1 cellular context compared by ENCODE assay signal in genomic region chr19:14369399-14370168, GRCh38.
TF ChIP-seq lines count a peak whose summit lies in the region.

No MANE protein-coding gene starts in this region.

TF ChIP-seq in K562, 482 proteins besides CTCF, POLR2A, EP300 and RAD21 (continued from another document and continues in another):
- TF ChIP-seq SNIP1 (IDR thresholded peaks at IDR 0.05; ENCODE audit: low read depth) (no peak), SRSF1 (IDR thresholded peaks at IDR 0.05; ENCODE audit: low read depth, low read length) (no peak), CREB3L1 (IDR thresholded peaks at IDR 0.05; ENCODE audit: borderline replicate concordance, low read depth) (no peak), RHOXF2B (CRISPR knock-in tag; conservative IDR thresholded peaks at IDR 0.05) (no peak), DIDO1 (tag; IDR thresholded peaks at IDR 0.05; ENCODE audit: low read depth) (no peak), BRCA1 (IDR thresholded peaks at IDR 0.05) (no peak), BRCA1 (CRISPR knock-in tag; IDR thresholded peaks at IDR 0.05) (no peak), CEBPG (CRISPR knock-in tag; IDR thresholded peaks at IDR 0.05) (no peak), CEBPG (tag; conservative IDR thresholded peaks at IDR 0.05 in 1 of 2, IDR thresholded peaks at IDR 0.05 in 1 of 2) (no peak), SETDB1 (IDR thresholded peaks at IDR 0.05; ENCODE audit: low read length) (no peak), HDAC6 (IDR thresholded peaks at IDR 0.05; ENCODE audit: low read depth, low read length) (no peak), NCOR1 (IDR thresholded peaks at IDR 0.05) (no peak), CXXC5 (CRISPR knock-in tag; IDR thresholded peaks at IDR 0.05) (0 out of 2 replicates have a peak, but pooled peaks have one; percentile 42), NONO (IDR thresholded peaks at IDR 0.05; ENCODE audit: low read depth in 2 of 2, low read length in 1 of 2) (no peak), HINFP (tag; conservative IDR thresholded peaks at IDR 0.05; ENCODE audit: low read depth) (no peak), ZBTB49 (CRISPR knock-in tag; IDR thresholded peaks at IDR 0.05; ENCODE audit: borderline replicate concordance) (no peak), ZNF23 (CRISPR knock-in tag; IDR thresholded peaks at IDR 0.05) (no peak), ZNF175 (CRISPR knock-in tag; IDR thresholded peaks at IDR 0.05; ENCODE audit: low read depth) (no peak), ZBTB9 (CRISPR knock-in tag; IDR thresholded peaks at IDR 0.05) (no peak), ZNF512 (tag; IDR thresholded peaks at IDR 0.05) (no peak), KDM4B (IDR thresholded peaks at IDR 0.05; ENCODE audit: borderline replicate concordance in 2 of 2, low read depth in 1 of 2) (no peak), ATF3 (IDR thresholded peaks at IDR 0.05) (peak; percentile 44), ATF3 (CRISPR knock-in tag; conservative IDR thresholded peaks at IDR 0.05) (no peak), MCM7 (IDR thresholded peaks at IDR 0.05) (no peak), BRD9 (IDR thresholded peaks at IDR 0.05; ENCODE audit: low read depth, partially characterized antibody) (no peak), ZNF436 (CRISPR knock-in tag; IDR thresholded peaks at IDR 0.05) (no peak), ZBTB33 (CRISPR knock-in tag; IDR thresholded peaks at IDR 0.05) (no peak), ZFX (CRISPR knock-in tag; IDR thresholded peaks at IDR 0.05) (peak; percentile 31; the same call in 1 of the 2 replicates), ZNF589 (CRISPR knock-in tag; IDR thresholded peaks at IDR 0.05; ENCODE audit: low read depth) (peak; percentile 40; the same call in 1 of the 2 replicates), PHF20 (IDR thresholded peaks at IDR 0.05; ENCODE audit: partially characterized antibody) (no peak), CREM (IDR thresholded peaks at IDR 0.05; ENCODE audit: low read depth) (peak; percentile 75), KHSRP (IDR thresholded peaks at IDR 0.05) (no peak), CBX5 (IDR thresholded peaks at IDR 0.05; ENCODE audit: borderline replicate concordance, low read depth) (no peak), TRIM28 (IDR thresholded peaks at IDR 0.05) (no peak), ZNF280B (CRISPR knock-in tag; IDR thresholded peaks at IDR 0.05) (no peak), THRB (CRISPR knock-in tag; conservative IDR thresholded peaks at IDR 0.05) (no peak), HDAC1 (IDR thresholded peaks at IDR 0.05) (no peak), PCBP1 (IDR thresholded peaks at IDR 0.05; ENCODE audit: low read depth, low read length, poor library complexity, severe bottlenecking) (no peak), ARNT (IDR thresholded peaks at IDR 0.05) (no peak), ZNF830 (CRISPR knock-in tag; IDR thresholded peaks at IDR 0.05) (no peak), SAP30 (IDR thresholded peaks at IDR 0.05; ENCODE audit: borderline replicate concordance, insufficient read depth, low read depth, low read length, poor library complexity, severe bottlenecking) (no peak), MTA3 (IDR thresholded peaks at IDR 0.05; ENCODE audit: borderline replicate concordance) (no peak), THRA (IDR thresholded peaks at IDR 0.05) (no peak), SMAD4 (CRISPR knock-in tag; conservative IDR thresholded peaks at IDR 0.05) (0 out of 2 replicates have a peak, but pooled peaks have one; percentile 31), DLX4 (CRISPR knock-in tag; IDR thresholded peaks at IDR 0.05) (no peak), MAX (CRISPR knock-in tag; IDR thresholded peaks at IDR 0.05) (peak; percentile 52; the same call in 1 of the 2 replicates), TFAM (CRISPR knock-in tag; conservative IDR thresholded peaks at IDR 0.05) (no peak)
